In genomic region chr11:56558559-56558958, GRCh38 we compare ENCODE assay signal across 6 cellular contexts. TPM values are rescaled to one million over a fixed set of nuclear protein-coding genes. Genes with fewer than 3 reads are reported as not detected.
"Had no signal": no experiment of that assay in that cellular context is flagged by ENCODE, and none has a peak within 500 bp of the region (broad histone marks: within the 10 kb centered on the region; RNA-seq: fewer than 3 reads in every experiment).

No MANE protein-coding gene starts in this region.

RNA-seq across cellular contexts. Expression of gene OR5M11, which starts 15.5 kb away (rescaled TPM):
- total RNA-seq: GM23338, H4, H7, HFFc6, IMR-90, K562 had no signal
- polyA plus RNA-seq: GM23338, IMR-90, K562 had no signal

RNA-seq across cellular contexts. Expression of gene OR5M10, which starts 19.0 kb away (rescaled TPM):
- total RNA-seq: GM23338, H4, H7, HFFc6, IMR-90, K562 had no signal
- polyA plus RNA-seq: GM23338, IMR-90, K562 had no signal

RNA-seq across cellular contexts. Expression of gene OR5M1, which starts 56.1 kb away (rescaled TPM):
- total RNA-seq: GM23338, H4, H7, HFFc6, IMR-90, K562 had no signal
- polyA plus RNA-seq: GM23338, IMR-90, K562 had no signal
